Comparison of ENCODE assay signal across 10 cellular contexts in the genomic region with DNA sequence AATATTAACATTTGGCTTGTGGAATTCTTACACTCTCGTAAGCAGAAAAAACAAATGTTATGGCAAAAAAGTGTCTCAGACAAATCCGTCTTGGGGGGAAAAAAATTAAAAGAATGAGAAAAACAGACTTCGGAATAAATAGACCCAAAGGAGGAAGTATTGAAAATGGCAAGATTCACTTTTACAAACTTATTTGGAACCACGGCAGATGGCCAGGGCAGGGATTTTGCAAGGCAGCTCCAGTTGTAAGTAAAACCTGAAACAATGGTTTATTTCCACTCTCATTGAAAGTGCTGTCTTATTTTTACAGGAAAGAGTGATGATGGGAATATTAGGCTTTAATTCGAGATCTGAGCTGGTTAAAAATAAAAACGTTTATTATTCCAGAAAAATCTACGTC. TPM values are rescaled to one million over a fixed set of nuclear protein-coding genes. Genes with fewer than 3 reads are reported as not detected.
DNase-seq lines count a peak whose midpoint lies in the region; ATAC-seq and TF ChIP-seq lines count a peak whose summit lies in the region.
"Had no signal": no experiment of that assay in that cellular context is flagged by ENCODE, and none has a peak within 500 bp of the region (broad histone marks: within the 10 kb centered on the region; RNA-seq: fewer than 3 reads in every experiment).

No MANE protein-coding gene starts in this region.

- H3K4me3 ChIP-seq in heart left ventricle (peak overlapping the region in 8 of 12 donors; percentile 67 to 81 (median 74)), adipocyte (ENCODE audit: low read length) (peak overlapping the region; percentile 86), uterus (peak overlapping the region; percentile 64 to 71), brain microvascular endothelial cell (ENCODE audit: low read depth, low read length) (no peak overlapping the region)

- peaks cover 17 to 27% (median 18%) of the 10 kb centered on the region in 3 donors for H3K4me1 Mint-ChIP-seq in naive B cell

- DNase-seq in heart left ventricle, result no peak
- no peak for DNase-seq in Right ventricle myocardium inferior (ENCODE audit: missing footprints)
- no peak for DNase-seq in adipocyte (ENCODE audit: low read depth)
- DNase-seq in naive B cell, result no peak
- no peak for DNase-seq in uterus
- DNase-seq in NCI-H2227 treated with DMSO at 0.1 percent for 48 hours (lab: John Stamatoyannopoulos, UW), result no peak
- no peak for DNase-seq in brain microvascular endothelial cell
- DNase-seq: Caco-2, erythroblast had no signal

- no peaks in the 10 kb centered on the region for H3K27me3 Mint-ChIP-seq in naive B cell

- ATAC-seq in heart left ventricle (no peak), Right ventricle myocardium inferior (no peak), naive B cell (ENCODE audit: low read depth in 2 of 2) (no peak), esophagus mucosa (no peak)

- no peaks in the 10 kb centered on the region for H3K36me3 Mint-ChIP-seq in naive B cell

- TF ChIP-seq CTCF in heart left ventricle (IDR thresholded peaks at IDR 0.05), result no peak
- no peak for TF ChIP-seq CTCF in uterus (IDR thresholded peaks at IDR 0.05)
- TF ChIP-seq CTCF in brain microvascular endothelial cell (IDR thresholded peaks at IDR 0.05; ENCODE audit: low read depth, low read length, missing control alignments), result no peak

- H3K27ac ChIP-seq in heart left ventricle, result peak overlapping the region; percentile 97 to 100 (median 99)
- peak overlapping the region; percentile 100 for H3K27ac ChIP-seq in uterus
- no peak overlapping the region for H3K27ac ChIP-seq in brain microvascular endothelial cell

- intact Hi-C loops in heart left ventricle (cut with DNase I) (loop anchor here (2.0 to 10.0 kb wide), 19 partner anchors 51 to 774 kb away; a partner anchor contains a TSS), Right ventricle myocardium inferior (cut with DNase I) (loop anchor here (2.0 to 10.0 kb wide), 7 partner anchors 61 to 569 kb away; a partner anchor contains a TSS), uterus (cut with DNase I; ENCODE audit: low total_unique reads) (loop anchor here (2.0 to 10.0 kb wide), 2 partner anchors 248 to 570 kb away; no protein-coding TSS in a partner anchor)

- in situ Hi-C loops in brain microvascular endothelial cell (cut with HindIII; ENCODE audit: low pct_ligation_motif_present, low sequenced_read_pairs), result no loop called here

- H3K9me3 ChIP-seq in heart left ventricle, result peaks cover 0 to 3% (median 0%) of the 10 kb centered on the region in 12 donors
- no peaks in the 10 kb centered on the region for H3K9me3 ChIP-seq in adipocyte (ENCODE audit: control insufficient read depth, low read length)
- H3K9me3 ChIP-seq in uterus, result no peaks in the 10 kb centered on the region
- H3K9me3 ChIP-seq: Caco-2 had no signal

- H3K4me1 ChIP-seq in heart left ventricle, result peaks cover 0 to 54% (median 29%) of the 10 kb centered on the region in 12 donors
- peaks cover 53% of the 10 kb centered on the region for H3K4me1 ChIP-seq in adipocyte (ENCODE audit: control insufficient read depth, insufficient read depth, low read length)
- peaks cover 6 to 7% of the 10 kb centered on the region in 2 donors for H3K4me1 ChIP-seq in uterus

- H3K9ac ChIP-seq in adipocyte (ENCODE audit: low read length), result peak overlapping the region; percentile 95

- H3K27ac Mint-ChIP-seq in naive B cell, result peak overlapping the region in 5 of 6 donors; percentile 56 to 99 (median 98)

- H3K27me3 ChIP-seq in heart left ventricle (no peaks in the 10 kb centered on the region), adipocyte (replicated peaks; ENCODE audit: control insufficient read depth, insufficient read depth, low read length) (no peaks in the 10 kb centered on the region), uterus (no peaks in the 10 kb centered on the region), brain microvascular endothelial cell (replicated peaks) (no peaks in the 10 kb centered on the region)

- H3K36me3 ChIP-seq in heart left ventricle (no peaks in the 10 kb centered on the region), adipocyte (ENCODE audit: control insufficient read depth, insufficient read depth, low read length, severe bottlenecking) (no peaks in the 10 kb centered on the region), uterus (no peaks in the 10 kb centered on the region), brain microvascular endothelial cell (replicated peaks) (no peaks in the 10 kb centered on the region)

- H3K9me3 Mint-ChIP-seq in naive B cell, result peaks cover 0 to 4% (median 0%) of the 10 kb centered on the region in 7 donors

- H3K4me3 Mint-ChIP-seq in naive B cell, result peak overlapping the region; percentile 84 to 96 (median 92)

- no peak for TF ChIP-seq POLR2A in heart left ventricle (IDR thresholded peaks at IDR 0.05)
- TF ChIP-seq POLR2A in uterus (IDR thresholded peaks at IDR 0.05), result no peak

- 66 to 75% (median 68%) methylated on average over 7 of the region's 7 CpGs for WGBS in heart left ventricle, 4 donors

RNA-seq across cellular contexts. Expression of a gene that starts 1.5 kb away (rescaled TPM):
- total RNA-seq in heart left ventricle (10 to 100 TPM; 11.1 to 14.7 (median 13.2) TPM), Right ventricle myocardium inferior (12.8 TPM), uterus (10 to 100 TPM in 3 of 4 donors, 1 to 10 TPM in 1; 5.8 to 24.6 (median 18.4) TPM), esophagus mucosa (2.9 TPM)
- polyA plus RNA-seq in heart left ventricle (10 to 100 TPM in 1 of 2 donors, 1 to 10 TPM in 1; 9.0 to 14.1 TPM), naive B cell (ENCODE audit: low read depth in 6 of 6) (1 to 10 TPM; 2.6 to 5.9 (median 3.4) TPM)
